Comparison of ENCODE assay signal across 10 cellular contexts in genomic region chr15:89068325-89068784, GRCh38. TPM values are rescaled to one million over a fixed set of nuclear protein-coding genes. Genes with fewer than 3 reads are reported as not detected.
DNase-seq lines count a peak whose midpoint lies in the region; ATAC-seq, FAIRE-seq and TF ChIP-seq lines count a peak whose summit lies in the region.
"Had no signal": no experiment of that assay in that cellular context is flagged by ENCODE, and none has a peak within 500 bp of the region (broad histone marks: within the 10 kb centered on the region; RNA-seq: fewer than 3 reads in every experiment).

No MANE protein-coding gene starts in this region.

- POLR2A ChIA-PET in RWPE1 (lab: Yijun Ruan, JAX; ENCODE audit: low non-redundant PET), result no interaction called here

- no peaks in the 10 kb centered on the region for H3K36me3 ChIP-seq in bronchial epithelial cell (ENCODE audit: control insufficient read depth, insufficient read depth, low read length)

- CTCF ChIA-PET in RWPE1 (lab: Yijun Ruan, JAX), result interaction anchor here (1.7 kb wide), 1 partner anchor 11 kb away, joined by 7 read pairs; no protein-coding TSS in a partner anchor

- H3K27me3 ChIP-seq in bronchial epithelial cell (ENCODE audit: control insufficient read depth, insufficient read depth, low read length), result no peaks in the 10 kb centered on the region

- TF ChIP-seq CTCF in RWPE1 (conservative IDR thresholded peaks at IDR 0.05; ENCODE audit: low read depth) (no peak), bronchial epithelial cell (IDR thresholded peaks at IDR 0.05; ENCODE audit: insufficient read depth, low read length, severe bottlenecking) (no peak)

- ATAC-seq in HG02943 (IDR thresholded peaks at IDR 0.05; ENCODE audit: low read depth, unreplicated experiment), result peak; percentile 86

- peak; percentile 80 for DNase-seq in NK-92 treated with Interleukin-12 subunit alpha and Interleukin-12 subunit beta, amount 100 ng/mL, for 24 hours (lab: John Stamatoyannopoulos, UW)
- DNase-seq in NK-92 (lab: John Stamatoyannopoulos, UW; ENCODE audit: unreplicated experiment) (no peak), RWPE1 (ENCODE audit: low spot score) (peak; percentile 57), bronchial epithelial cell (ENCODE audit: low read depth) (peak; percentile 89), NCI-H128 (lab: John Stamatoyannopoulos, UW; ENCODE audit: unreplicated experiment) (no peak), HPDE6-E6E7 (ENCODE audit: extremely low spot score) (no peak)
- peak; percentile 32 to 55 for DNase-seq in stimulated activated CD4-positive, alpha-beta T cell treated with anti-CD3 and anti-CD28 coated beads, Interleukin-4, amount 100 ng/mL, for 48 hours (ENCODE audit: low read depth in 2 of 2)

- FAIRE-seq in bronchial epithelial cell (lab: Jason Lieb, UNC), result no peak
- FAIRE-seq: A204.1 had no signal

- peak overlapping the region; percentile 65 for H3K27ac ChIP-seq in RWPE1
- H3K27ac ChIP-seq: parathyroid adenoma had no signal

- H3K4me3 ChIP-seq in bronchial epithelial cell (ENCODE audit: low read depth, low read length), result no peak overlapping the region

RNA-seq across cellular contexts. Expression of gene ABHD2, which starts 19.9 kb away (rescaled TPM):
- total RNA-seq in bronchial epithelial cell, result 33.5 and 35.5 TPM in 2 replicates

Comparison
In these comparisons a context has a peak if more than half of its experiments do, and no peak if none do; other contexts are left out.
1. DNase-seq: peak in NK-92 treated with Interleukin-12 subunit alpha and Interleukin-12 subunit beta, amount 100 ng/mL, for 24 hours (single experiment), RWPE1 (single experiment), bronchial epithelial cell (single experiment) and stimulated activated CD4-positive, alpha-beta T cell treated with anti-CD3 and anti-CD28 coated beads, Interleukin-4, amount 100 ng/mL, for 48 hours (2 of 2); none in NK-92 (single experiment), NCI-H128 (single experiment) and HPDE6-E6E7 (single experiment).